In the genomic region with DNA sequence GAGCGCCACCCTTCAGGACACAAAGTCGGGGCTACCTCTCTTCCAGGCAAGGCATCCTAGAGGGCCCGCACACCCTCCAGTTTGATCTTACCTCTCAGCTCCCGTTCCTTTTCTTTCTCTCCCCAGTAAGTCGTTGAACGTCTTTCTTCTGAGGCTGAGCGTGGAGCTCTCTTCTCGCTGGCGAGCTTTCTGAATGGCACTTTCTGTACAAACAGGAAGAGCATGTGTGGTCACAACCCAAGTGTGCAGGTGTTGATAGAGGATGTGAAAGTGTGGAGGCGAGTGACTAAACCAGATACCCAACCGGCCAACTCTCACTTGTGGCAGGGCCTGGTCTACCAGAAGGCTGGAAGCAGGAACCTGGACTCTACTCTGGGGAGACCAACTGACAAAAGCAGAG, we compare ENCODE assay signal across 9 cellular contexts. TPM values are rescaled to one million over a fixed set of nuclear protein-coding genes. Genes with fewer than 3 reads are reported as not detected.
DNase-seq lines count a peak whose midpoint lies in the region; ATAC-seq and TF ChIP-seq lines count a peak whose summit lies in the region.
"Had no signal": no experiment of that assay in that cellular context is flagged by ENCODE, and none has a peak within 500 bp of the region (broad histone marks: within the 10 kb centered on the region; RNA-seq: fewer than 3 reads in every experiment).

A gene with protein sequence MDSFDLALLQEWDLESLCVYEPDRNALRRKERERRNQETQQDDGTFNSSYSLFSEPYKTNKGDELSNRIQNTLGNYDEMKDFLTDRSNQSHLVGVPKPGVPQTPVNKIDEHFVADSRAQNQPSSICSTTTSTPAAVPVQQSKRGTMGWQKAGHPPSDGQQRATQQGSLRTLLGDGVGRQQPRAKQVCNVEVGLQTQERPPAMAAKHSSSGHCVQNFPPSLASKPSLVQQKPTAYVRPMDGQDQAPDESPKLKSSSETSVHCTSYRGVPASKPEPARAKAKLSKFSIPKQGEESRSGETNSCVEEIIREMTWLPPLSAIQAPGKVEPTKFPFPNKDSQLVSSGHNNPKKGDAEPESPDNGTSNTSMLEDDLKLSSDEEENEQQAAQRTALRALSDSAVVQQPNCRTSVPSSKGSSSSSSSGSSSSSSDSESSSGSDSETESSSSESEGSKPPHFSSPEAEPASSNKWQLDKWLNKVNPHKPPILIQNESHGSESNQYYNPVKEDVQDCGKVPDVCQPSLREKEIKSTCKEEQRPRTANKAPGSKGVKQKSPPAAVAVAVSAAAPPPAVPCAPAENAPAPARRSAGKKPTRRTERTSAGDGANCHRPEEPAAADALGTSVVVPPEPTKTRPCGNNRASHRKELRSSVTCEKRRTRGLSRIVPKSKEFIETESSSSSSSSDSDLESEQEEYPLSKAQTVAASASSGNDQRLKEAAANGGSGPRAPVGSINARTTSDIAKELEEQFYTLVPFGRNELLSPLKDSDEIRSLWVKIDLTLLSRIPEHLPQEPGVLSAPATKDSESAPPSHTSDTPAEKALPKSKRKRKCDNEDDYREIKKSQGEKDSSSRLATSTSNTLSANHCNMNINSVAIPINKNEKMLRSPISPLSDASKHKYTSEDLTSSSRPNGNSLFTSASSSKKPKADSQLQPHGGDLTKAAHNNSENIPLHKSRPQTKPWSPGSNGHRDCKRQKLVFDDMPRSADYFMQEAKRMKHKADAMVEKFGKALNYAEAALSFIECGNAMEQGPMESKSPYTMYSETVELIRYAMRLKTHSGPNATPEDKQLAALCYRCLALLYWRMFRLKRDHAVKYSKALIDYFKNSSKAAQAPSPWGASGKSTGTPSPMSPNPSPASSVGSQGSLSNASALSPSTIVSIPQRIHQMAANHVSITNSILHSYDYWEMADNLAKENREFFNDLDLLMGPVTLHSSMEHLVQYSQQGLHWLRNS (N-terminal part only) (minus strand): TSS at position 198 of the 400 bp plus-strand sequence. CDS start 38,136 bp downstream, outside the sequence.

- DNase-seq in DND-41 (peak; percentile 86), Karpas-422 (peak; percentile 96), endodermal cell (no peak), cortex of kidney (lab: John Stamatoyannopoulos, UW) (no peak), NCI-H1092 (lab: John Stamatoyannopoulos, UW) (no peak)
- DNase-seq in activated T-helper 2 cell treated with anti-CD3 and anti-CD28 coated beads, Interferon-gamma antibody, Interleukin-2, Interleukin-4, amounts not matched to agents 10 μg/mL and 5 μg/mL and 100 μg/mL, durations not matched to agents 14 hours and 24 hours and 36 hours (ENCODE audit: low spot score), result peak; percentile 59
- DNase-seq in stimulated activated CD4-positive, alpha-beta T cell treated with anti-CD3 and anti-CD28 coated beads, Interleukin-12 subunit alpha, Interleukin-12 subunit beta, amount 100 ng/mL, for 48 hours (ENCODE audit: low read depth in 2 of 3, low spot score in 1 of 3), result peak; percentile 45 to 58 (median 54)

- H3K36me3 Mint-ChIP-seq in activated T-helper 2 cell treated with anti-CD3 and anti-CD28 coated beads, Interferon-gamma antibody, Interleukin-2, Interleukin-4, amounts not matched to agents 10 μg/mL and 5 μg/mL and 100 μg/mL, durations not matched to agents 14 hours and 24 hours and 36 hours (ENCODE audit: low read depth), result peaks cover 4% of the 10 kb centered on the region
- H3K36me3 Mint-ChIP-seq in endodermal cell (ENCODE audit: low read depth), result no peaks in the 10 kb centered on the region

- intact Hi-C loops in activated T-helper 2 cell treated with anti-CD3 and anti-CD28 coated beads, Interferon-gamma antibody, Interleukin-2, Interleukin-4, amounts not matched to agents 10 μg/mL and 5 μg/mL and 100 μg/mL, durations not matched to agents 14 hours and 24 hours and 36 hours (cut with micrococcal nuclease), result loop anchor here (2.0 kb wide), 1 partner anchor 148 kb away; no protein-coding TSS in a partner anchor

- peaks cover 3% of the 10 kb centered on the region for H4K20me1 ChIP-seq in DND-41 (ENCODE audit: insufficient read depth, low read length)
- H4K20me1 ChIP-seq in Karpas-422 (ENCODE audit: insufficient read depth, low read depth, low read length), result no peaks in the 10 kb centered on the region

- H3K4me2 ChIP-seq in DND-41 (ENCODE audit: insufficient read depth, low read length) (peak within 1 kb of the TSS; percentile 61), Karpas-422 (ENCODE audit: low read depth, low read length, poor library complexity, severe bottlenecking) (peak within 1 kb of the TSS; percentile 77)

- H3K27me3 Mint-ChIP-seq in activated T-helper 2 cell treated with anti-CD3 and anti-CD28 coated beads, Interferon-gamma antibody, Interleukin-2, Interleukin-4, amounts not matched to agents 10 μg/mL and 5 μg/mL and 100 μg/mL, durations not matched to agents 14 hours and 24 hours and 36 hours (ENCODE audit: low read depth), result peaks cover 30% of the 10 kb centered on the region
- peaks cover 78% of the 10 kb centered on the region for H3K27me3 Mint-ChIP-seq in endodermal cell (ENCODE audit: insufficient read depth)

- H3K9me3 ChIP-seq in DND-41 (ENCODE audit: insufficient read depth, low read length, severe bottlenecking) (no peaks in the 10 kb centered on the region), Karpas-422 (ENCODE audit: low read length) (no peaks in the 10 kb centered on the region), endodermal cell (ENCODE audit: control insufficient read depth, low read length) (no peaks in the 10 kb centered on the region)

- H3K4me3 Mint-ChIP-seq in activated T-helper 2 cell treated with anti-CD3 and anti-CD28 coated beads, Interferon-gamma antibody, Interleukin-2, Interleukin-4, amounts not matched to agents 10 μg/mL and 5 μg/mL and 100 μg/mL, durations not matched to agents 14 hours and 24 hours and 36 hours (ENCODE audit: low read depth), result peak within 1 kb of the TSS; percentile 80
- H3K4me3 Mint-ChIP-seq in endodermal cell, result no peak within 1 kb of the TSS

- H3K4me3 ChIP-seq in DND-41 (ENCODE audit: low read depth in 1 of 2, low read length in 2 of 2) (peak within 1 kb of the TSS; percentile 18 to 63; a peak in 3 of 4 replicates), Karpas-422 (ENCODE audit: low read length) (peak within 1 kb of the TSS; percentile 80), endodermal cell (ENCODE audit: low read length) (no peak within 1 kb of the TSS)

- peaks cover 68% of the 10 kb centered on the region for H3K4me1 ChIP-seq in DND-41 (ENCODE audit: insufficient read depth, low read length)
- H3K4me1 ChIP-seq in Karpas-422 (ENCODE audit: low read length), result peaks cover 65% of the 10 kb centered on the region
- no peaks in the 10 kb centered on the region for H3K4me1 ChIP-seq in endodermal cell (ENCODE audit: control insufficient read depth, insufficient read depth, low read length)
- H3K4me1 ChIP-seq: parathyroid adenoma had no signal

- TF ChIP-seq CTCF in DND-41 (IDR thresholded peaks at IDR 0.05; ENCODE audit: borderline replicate concordance, extremely low read depth, low read length, poor library complexity, severe bottlenecking) (peak; percentile 24), endodermal cell (conservative IDR thresholded peaks at IDR 0.05) (no peak)

- H3K9me3 Mint-ChIP-seq in activated T-helper 2 cell treated with anti-CD3 and anti-CD28 coated beads, Interferon-gamma antibody, Interleukin-2, Interleukin-4, amounts not matched to agents 10 μg/mL and 5 μg/mL and 100 μg/mL, durations not matched to agents 14 hours and 24 hours and 36 hours, result no peaks in the 10 kb centered on the region
- no peaks in the 10 kb centered on the region for H3K9me3 Mint-ChIP-seq in endodermal cell

- H3K36me3 ChIP-seq in DND-41 (ENCODE audit: insufficient read depth, low read length) (no peaks in the 10 kb centered on the region; the same call in 1 of the 2 replicates), Karpas-422 (ENCODE audit: insufficient read depth, low read length) (peaks cover 7% of the 10 kb centered on the region; the same call in 1 of the 2 replicates), endodermal cell (ENCODE audit: control insufficient read depth, insufficient read depth, low read length) (no peaks in the 10 kb centered on the region)

- peaks cover 46% of the 10 kb centered on the region for H3K79me2 ChIP-seq in DND-41 (ENCODE audit: insufficient read depth, low read length)
- H3K79me2 ChIP-seq in Karpas-422 (ENCODE audit: low read length), result peaks cover 50% of the 10 kb centered on the region
- H3K79me2 ChIP-seq: parathyroid adenoma had no signal

- H3K4me1 Mint-ChIP-seq in activated T-helper 2 cell treated with anti-CD3 and anti-CD28 coated beads, Interferon-gamma antibody, Interleukin-2, Interleukin-4, amounts not matched to agents 10 μg/mL and 5 μg/mL and 100 μg/mL, durations not matched to agents 14 hours and 24 hours and 36 hours (ENCODE audit: low read depth), result peaks cover 42% of the 10 kb centered on the region
- no peaks in the 10 kb centered on the region for H3K4me1 Mint-ChIP-seq in endodermal cell

- peak within 1 kb of the TSS; percentile 48 for H3K27ac Mint-ChIP-seq in activated T-helper 2 cell treated with anti-CD3 and anti-CD28 coated beads, Interferon-gamma antibody, Interleukin-2, Interleukin-4, amounts not matched to agents 10 μg/mL and 5 μg/mL and 100 μg/mL, durations not matched to agents 14 hours and 24 hours and 36 hours
- H3K27ac Mint-ChIP-seq in endodermal cell, result no peak within 1 kb of the TSS

- peak within 1 kb of the TSS; percentile 94 for H3K27ac ChIP-seq in DND-41 (ENCODE audit: low read length)
- H3K27ac ChIP-seq in Karpas-422 (ENCODE audit: low read length), result peak within 1 kb of the TSS; percentile 92
- H3K27ac ChIP-seq in endodermal cell (ENCODE audit: low read depth, low read length), result no peak within 1 kb of the TSS
- H3K27ac ChIP-seq: parathyroid adenoma had no signal

- H3K9ac ChIP-seq in DND-41 (ENCODE audit: low read depth, low read length) (peak within 1 kb of the TSS; percentile 65), Karpas-422 (ENCODE audit: low read length) (peak within 1 kb of the TSS; percentile 85), endodermal cell (ENCODE audit: extremely low read depth, low read length, poor library complexity, severe bottlenecking) (no peak within 1 kb of the TSS)
- H3K9ac ChIP-seq: parathyroid adenoma had no signal

- H3K9me2 ChIP-seq in Karpas-422 (replicated peaks; ENCODE audit: insufficient read depth, low read length), result no peaks in the 10 kb centered on the region

- H2AFZ ChIP-seq in DND-41 (ENCODE audit: low read depth, low read length) (peak within 1 kb of the TSS; percentile 78), Karpas-422 (ENCODE audit: low read length) (peak within 1 kb of the TSS; percentile 13; the same call in 1 of the 2 replicates)
- H2AFZ ChIP-seq: parathyroid adenoma had no signal

- ATAC-seq in DND-41 (ENCODE audit: insufficient read depth, low read depth), result peak; percentile 77
- peak; percentile 96 for ATAC-seq in GM21526 (IDR thresholded peaks at IDR 0.05; ENCODE audit: low FRiP score, unreplicated experiment)

- 92 to 100% methylated on average over 3 to 11 of the region's 11 CpGs for WGBS in endodermal cell (ENCODE audit: insufficient coverage in 1 of 2, insufficient read length in 1 of 2), 2 experiments

- H3K27me3 ChIP-seq in DND-41 (ENCODE audit: insufficient read depth, low read length, poor library complexity) (no peaks in the 10 kb centered on the region), Karpas-422 (ENCODE audit: low read length) (no peaks in the 10 kb centered on the region), endodermal cell (ENCODE audit: control insufficient read depth, insufficient read depth, low read length, poor library complexity, severe bottlenecking) (peaks cover 53% of the 10 kb centered on the region)

RNA-seq across cellular contexts. Expression of the gene that starts here (rescaled TPM):
- 84.6 and 99.7 TPM in 2 replicates for total RNA-seq in Karpas-422 (2014; rRNA removed; shearing (Covaris generic); ENCODE audit: low replicate concordance)
- 1.4 and 1.7 TPM in 2 replicates for total RNA-seq in activated T-helper 2 cell treated with anti-CD3 and anti-CD28 coated beads, Interferon-gamma antibody, Interleukin-2, Interleukin-4, amounts not matched to agents 10 μg/mL and 5 μg/mL and 100 μg/mL, durations not matched to agents 14 hours and 24 hours and 36 hours
- total RNA-seq in endodermal cell, result under 1 TPM; 0.62 to 0.73 TPM
- polyA plus RNA-seq in endodermal cell (2013, experiment 1 of 2), result 26.6 TPM
- 29.6 TPM for polyA plus RNA-seq in endodermal cell (2013, experiment 2 of 2)

Comparison
In these comparisons a context has a peak if more than half of its experiments do, and no peak if none do; other contexts are left out.
1. RNA of the gene that starts here (total RNA-seq): 84.6 to 99.7 TPM in Karpas-422; 1.4 to 1.7 TPM in activated T-helper 2 cell treated with anti-CD3 and anti-CD28 coated beads, Interferon-gamma antibody, Interleukin-2, Interleukin-4, amounts not matched to agents 10 μg/mL and 5 μg/mL and 100 μg/mL, durations not matched to agents 14 hours and 24 hours and 36 hours and 0.62 to 0.73 TPM in endodermal cell; every median in the first group is over 10 times any median in the second.
2. DNase-seq: peak in DND-41 (single experiment), Karpas-422 (single experiment), activated T-helper 2 cell treated with anti-CD3 and anti-CD28 coated beads, Interferon-gamma antibody, Interleukin-2, Interleukin-4, amounts not matched to agents 10 μg/mL and 5 μg/mL and 100 μg/mL, durations not matched to agents 14 hours and 24 hours and 36 hours (single experiment) and stimulated activated CD4-positive, alpha-beta T cell treated with anti-CD3 and anti-CD28 coated beads, Interleukin-12 subunit alpha, Interleukin-12 subunit beta, amount 100 ng/mL, for 48 hours (3 of 3); none in endodermal cell (single experiment), cortex of kidney (single experiment) and NCI-H1092 (single experiment).